11 cellular contexts compared by ENCODE assay signal in the genomic region with DNA sequence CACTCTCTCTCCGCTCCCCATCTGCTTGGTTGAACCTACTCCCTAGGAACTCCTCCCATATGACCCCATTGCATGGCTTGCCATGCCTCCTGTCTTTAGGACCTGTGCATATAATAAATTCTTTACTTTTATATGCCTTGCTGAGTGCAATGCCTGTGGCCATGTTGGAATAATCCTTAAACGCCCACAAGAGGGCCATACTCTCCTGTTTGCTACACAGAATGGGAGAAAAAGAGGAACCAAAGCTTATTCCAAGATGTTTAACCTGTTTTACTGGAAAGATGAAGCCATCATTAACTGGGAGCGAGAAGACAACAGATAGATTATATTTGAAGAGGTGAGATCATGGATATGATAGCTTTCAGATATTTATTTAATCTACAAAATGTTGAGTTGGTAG.
DNase-seq lines count a peak whose midpoint lies in the region; ATAC-seq, FAIRE-seq and TF ChIP-seq lines count a peak whose summit lies in the region.
"Had no signal": no experiment of that assay in that cellular context is flagged by ENCODE, and none has a peak within 500 bp of the region (broad histone marks: within the 10 kb centered on the region; RNA-seq: fewer than 3 reads in every experiment).

No MANE protein-coding gene starts in this region.

- H3K36me3 Mint-ChIP-seq in T-helper 17 cell (ENCODE audit: low read depth), result peaks cover 2% of the 10 kb centered on the region

- H3K4me2 ChIP-seq in PC-9, result no peak overlapping the region
- H3K4me2 ChIP-seq in hepatocyte, result no peak overlapping the region

- H4K20me1 ChIP-seq in PC-9 (ENCODE audit: insufficient read depth) (no peaks in the 10 kb centered on the region), hepatocyte (ENCODE audit: insufficient read depth, poor library complexity, severe bottlenecking) (no peaks in the 10 kb centered on the region)

- no peaks in the 10 kb centered on the region for H3K27me3 Mint-ChIP-seq in T-helper 17 cell

- no peak overlapping the region for H2AFZ ChIP-seq in PC-9
- H2AFZ ChIP-seq in hepatocyte, result no peak overlapping the region

- no TSS peak for BruUV-seq in PC-9 (replicated peaks; lab: Mats Ljungman, UMichigan)

- H3K4me3 ChIP-seq in AG04450 (ENCODE audit: low read depth, low read length) (no peak overlapping the region), PC-9 (no peak overlapping the region), hepatocyte (no peak overlapping the region)
- H3K4me3 ChIP-seq: esophagus muscularis mucosa, SJSA1 had no signal

- no peak overlapping the region for H3K4me3 Mint-ChIP-seq in T-helper 17 cell

- POLR2A ChIA-PET in AG04450 (lab: Yijun Ruan, JAX), result no interaction called here
- POLR2A ChIA-PET in PC-9 (lab: Charles Lee; ENCODE audit: unreplicated experiment), result no interaction called here

- H3K36me3 ChIP-seq in PC-9 (ENCODE audit: low read depth), result no peaks in the 10 kb centered on the region
- H3K36me3 ChIP-seq in hepatocyte (replicated peaks; ENCODE audit: insufficient read depth, low read depth), result no peaks in the 10 kb centered on the region
- H3K36me3 ChIP-seq: esophagus muscularis mucosa, SJSA1 had no signal

- no peak for FAIRE-seq in GM19239 (lab: Jason Lieb, UNC)

- H3K79me2 ChIP-seq in PC-9 (ENCODE audit: low read depth) (no peaks in the 10 kb centered on the region), hepatocyte (no peaks in the 10 kb centered on the region)

- ATAC-seq in T-helper 17 cell, result no peak

- H3K4me1 ChIP-seq in PC-9 (replicated peaks; ENCODE audit: insufficient read depth), result no peaks in the 10 kb centered on the region
- no peaks in the 10 kb centered on the region for H3K4me1 ChIP-seq in hepatocyte (ENCODE audit: insufficient read depth)
- H3K4me1 ChIP-seq: SJSA1 had no signal

- no peak overlapping the region for H3K27ac Mint-ChIP-seq in T-helper 17 cell

- H3K27me3 ChIP-seq in AG04450 (ENCODE audit: control insufficient read depth, insufficient read depth, low read length), result no peaks in the 10 kb centered on the region
- no peaks in the 10 kb centered on the region for H3K27me3 ChIP-seq in PC-9 (ENCODE audit: insufficient read depth, low read depth)
- H3K27me3 ChIP-seq in hepatocyte, result no peaks in the 10 kb centered on the region
- H3K27me3 ChIP-seq: esophagus muscularis mucosa, SJSA1 had no signal

- H3F3A ChIP-seq in PC-9 (ENCODE audit: insufficient read depth, low read depth), result no peaks in the 10 kb centered on the region

- 64% methylated on average over 3 of the region's 3 CpGs for WGBS in hepatocyte (ENCODE audit: low lambda C conversion rate, missing lambda C conversion rate)

- H3K4me1 Mint-ChIP-seq in T-helper 17 cell, result no peaks in the 10 kb centered on the region

- CTCF ChIA-PET in AG04450 (lab: Charles Lee), result interaction anchor here (1.1 kb wide), 1 partner anchor 474 kb away, joined by 8 read pairs; no protein-coding TSS in a partner anchor
- CTCF ChIA-PET in PC-9 (lab: Charles Lee), result interaction anchor here (1.1 kb wide), 1 partner anchor 474 kb away, joined by 5 read pairs; no protein-coding TSS in a partner anchor

- DNase-seq in AG04450 (ENCODE audit: low read depth, low spot score) (no peak), HCEC 1CT (peak; percentile 6), PC-9 (peak in 1 of 2 experiments; percentile 43), hepatocyte (ENCODE audit: low spot score) (no peak), retina (no peak), cerebellum (ENCODE audit: low spot score) (no peak), T-helper 17 cell (no peak), GM19239 (ENCODE audit: insufficient read length, low spot score) (no peak)
- DNase-seq: NCI-H1105 treated with DMSO at 0.1 percent for 48 hours had no signal

- intact Hi-C loops in PC-9 (cut with micrococcal nuclease; ENCODE audit: unreplicated experiment), result loop anchor here (1.0 to 10.0 kb wide), 3 partner anchors 473 to 980 kb away; no protein-coding TSS in a partner anchor

- no peak overlapping the region for H3K27ac ChIP-seq in AG04450 (ENCODE audit: low read depth, low read length)
- no peak overlapping the region for H3K27ac ChIP-seq in PC-9
- no peak overlapping the region for H3K27ac ChIP-seq in hepatocyte
- H3K27ac ChIP-seq: esophagus muscularis mucosa, SJSA1 had no signal

- no peaks in the 10 kb centered on the region for H3K9me2 ChIP-seq in PC-9 (ENCODE audit: insufficient read depth)
- H3K9me2 ChIP-seq in hepatocyte (replicated peaks; ENCODE audit: insufficient read depth), result no peaks in the 10 kb centered on the region

- TF ChIP-seq CTCF in AG04450 (IDR thresholded peaks at IDR 0.05; ENCODE audit: low read depth, low read length) (peak; percentile 32), PC-9 (conservative IDR thresholded peaks at IDR 0.05) (peak; percentile 63), hepatocyte (IDR thresholded peaks at IDR 0.05; ENCODE audit: poor library complexity) (peak; percentile 30)

- no peaks in the 10 kb centered on the region for H3K9me3 ChIP-seq in AG04450 (ENCODE audit: control insufficient read depth, insufficient read depth, low read length)
- H3K9me3 ChIP-seq in PC-9 (ENCODE audit: insufficient read depth, low read depth), result no peaks in the 10 kb centered on the region
- H3K9me3 ChIP-seq in hepatocyte (ENCODE audit: low read depth), result no peaks in the 10 kb centered on the region
- no peaks in the 10 kb centered on the region for H3K9me3 ChIP-seq in T-helper 17 cell (ENCODE audit: control insufficient read depth, low read length, poor library complexity, severe bottlenecking)
- H3K9me3 ChIP-seq: esophagus muscularis mucosa, SJSA1 had no signal
